Comparison of ENCODE assay signal across 8 cellular contexts in genomic region chr2:12931211-12931844, GRCh38.
DNase-seq lines count a peak whose midpoint lies in the region; ATAC-seq and TF ChIP-seq lines count a peak whose summit lies in the region.

No MANE protein-coding gene starts in this region.

- no peaks in the 10 kb centered on the region for H3K36me3 Mint-ChIP-seq in activated CD8-positive, alpha-beta memory T cell treated with anti-CD3 and anti-CD28 coated beads, Interleukin-2, amount 10 ng/mL, durations not matched to agents 7 days and 5 days
- no peaks in the 10 kb centered on the region for H3K36me3 Mint-ChIP-seq in neural crest cell (ENCODE audit: low read depth)

- no peak overlapping the region for H3K27ac Mint-ChIP-seq in activated CD8-positive, alpha-beta memory T cell treated with anti-CD3 and anti-CD28 coated beads, Interleukin-2, amount 10 ng/mL, durations not matched to agents 7 days and 5 days
- H3K27ac Mint-ChIP-seq in neural crest cell (ENCODE audit: unreplicated experiment) = no peak overlapping the region

- peak; percentile 78 for TF ChIP-seq CTCF in neural crest cell (conservative IDR thresholded peaks at IDR 0.05)

- peaks cover 39% of the 10 kb centered on the region for H3K27me3 Mint-ChIP-seq in activated CD8-positive, alpha-beta memory T cell treated with anti-CD3 and anti-CD28 coated beads, Interleukin-2, amount 10 ng/mL, durations not matched to agents 7 days and 5 days
- H3K27me3 Mint-ChIP-seq in neural crest cell (ENCODE audit: low read depth) = no peaks in the 10 kb centered on the region

- ATAC-seq in activated CD8-positive, alpha-beta memory T cell treated with anti-CD3 and anti-CD28 coated beads, Interleukin-2, amount 10 ng/mL, durations not matched to agents 7 days and 5 days = peak; percentile 55

- no peak for DNase-seq in activated CD8-positive, alpha-beta memory T cell treated with anti-CD3 and anti-CD28 coated beads, Interleukin-2, amount 10 ng/mL, durations not matched to agents 7 days and 5 days
- no peak for DNase-seq in activated CD8-positive, alpha-beta memory T cell treated with anti-CD3 and anti-CD28 coated beads, Interleukin-2, amount 50 U/mL, for 48 hours
- DNase-seq in HT1080 (ENCODE audit: low read depth) (peak; percentile 37), SHP77 (lab: John Stamatoyannopoulos, UW) (peak; percentile 52 to 64), fibroblast of gingiva (ENCODE audit: low read depth) (peak; percentile 48), neural crest cell (ENCODE audit: low read depth, low spot score) (no peak)
- no peak for DNase-seq in stimulated activated CD4-positive, alpha-beta T cell treated with anti-CD3 and anti-CD28 coated beads, Interleukin-1b, Interleukin-23, amount 100 ng/mL, for 48 hours
- no peak for DNase-seq in activated CD4-positive, CD25-positive, alpha-beta regulatory T cell treated with anti-CD3 and anti-CD28 coated beads, Interleukin-2, amount 50 U/mL, for 72 hours

- H3K4me3 Mint-ChIP-seq in activated CD8-positive, alpha-beta memory T cell treated with anti-CD3 and anti-CD28 coated beads, Interleukin-2, amount 10 ng/mL, durations not matched to agents 7 days and 5 days = no peak overlapping the region
- no peak overlapping the region for H3K4me3 Mint-ChIP-seq in neural crest cell

- H3K4me1 Mint-ChIP-seq in activated CD8-positive, alpha-beta memory T cell treated with anti-CD3 and anti-CD28 coated beads, Interleukin-2, amount 10 ng/mL, durations not matched to agents 7 days and 5 days = no peaks in the 10 kb centered on the region
- peaks cover 55% of the 10 kb centered on the region for H3K4me1 Mint-ChIP-seq in neural crest cell

- peaks cover 2% of the 10 kb centered on the region for H3K9me3 Mint-ChIP-seq in activated CD8-positive, alpha-beta memory T cell treated with anti-CD3 and anti-CD28 coated beads, Interleukin-2, amount 10 ng/mL, durations not matched to agents 7 days and 5 days (ENCODE audit: low read depth)
- H3K9me3 Mint-ChIP-seq in neural crest cell = peaks cover 2% of the 10 kb centered on the region

- CTCF ChIA-PET in activated CD8-positive, alpha-beta memory T cell treated with anti-CD3 and anti-CD28 coated beads, Interleukin-2, amount 10 ng/mL, durations not matched to agents 7 days and 5 days (lab: Charles Lee) = interaction anchor here (0.8 to 4.2 kb wide), 35 partner anchors 8 to 1243 kb away, joined by 3 to 38 read pairs (median 4); partner anchors contain the start of gene TRIB2

Comparison
In these comparisons a context has a peak if more than half of its experiments do, and no peak if none do; other contexts are left out.
1. DNase-seq: peak in HT1080 (single experiment), SHP77 (2 of 2) and fibroblast of gingiva (single experiment); none in activated CD8-positive, alpha-beta memory T cell treated with anti-CD3 and anti-CD28 coated beads, Interleukin-2, amount 10 ng/mL, durations not matched to agents 7 days and 5 days (single experiment), activated CD8-positive, alpha-beta memory T cell treated with anti-CD3 and anti-CD28 coated beads, Interleukin-2, amount 50 U/mL, for 48 hours (single experiment), neural crest cell (single experiment), stimulated activated CD4-positive, alpha-beta T cell treated with anti-CD3 and anti-CD28 coated beads, Interleukin-1b, Interleukin-23, amount 100 ng/mL, for 48 hours (single experiment) and activated CD4-positive, CD25-positive, alpha-beta regulatory T cell treated with anti-CD3 and anti-CD28 coated beads, Interleukin-2, amount 50 U/mL, for 72 hours (single experiment).